8 cellular contexts compared by ENCODE assay signal in genomic region chr3:133377396-133377795, GRCh38. TPM values are rescaled to one million over a fixed set of nuclear protein-coding genes. Genes with fewer than 3 reads are reported as not detected.
DNase-seq lines count a peak whose midpoint lies in the region; ATAC-seq and TF ChIP-seq lines count a peak whose summit lies in the region.

No MANE protein-coding gene starts in this region.

- peak; percentile 18 for DNase-seq in AG09309 (ENCODE audit: low read depth)
- peak; percentile 33 for DNase-seq in HEK293T (ENCODE audit: extremely low spot score)
- peak; percentile 21 for DNase-seq in RPMI7951 (ENCODE audit: low read depth)
- peak; percentile 10 for DNase-seq in fibroblast of the conjunctiva (ENCODE audit: low read depth)
- peak; percentile 21 for DNase-seq in skeletal muscle cell (ENCODE audit: low read depth)
- no peak for DNase-seq in stimulated activated CD4-positive, alpha-beta T cell treated with anti-CD3 and anti-CD28 coated beads, Interleukin-15, amount 100 ng/mL, for 24 hours
- no peak for DNase-seq in colonic mucosa

- H3K9me3 ChIP-seq in colonic mucosa = no peaks in the 10 kb centered on the region

- intact Hi-C loops in colonic mucosa (cut with DNase I) = loop anchor here (5.0 kb wide), 1 partner anchor 335 kb away; no protein-coding TSS in a partner anchor

- no peaks in the 10 kb centered on the region for H3K27me3 ChIP-seq in colonic mucosa

- H3K36me3 ChIP-seq in colonic mucosa = no peaks in the 10 kb centered on the region

- H3K4me3 ChIP-seq in AG09309 (ENCODE audit: control insufficient read depth, low read depth, low read length) = no peak overlapping the region
- no peak overlapping the region for H3K4me3 ChIP-seq in skeletal muscle cell (ENCODE audit: low read depth, low read length)
- no peak overlapping the region for H3K4me3 ChIP-seq in colonic mucosa

- ATAC-seq in GM19395 (IDR thresholded peaks at IDR 0.05; ENCODE audit: unreplicated experiment) = no peak

- H3K4me1 ChIP-seq in colonic mucosa = no peaks in the 10 kb centered on the region

- H3K9ac ChIP-seq in colonic mucosa (ENCODE audit: low read depth in 2 of 2, low read length in 2 of 2) = no peak overlapping the region

- H3K27ac ChIP-seq in colonic mucosa = no peak overlapping the region

- POLR2A ChIA-PET in HEK293T (lab: Yijun Ruan, JAX) = no interaction called here

- CTCF ChIA-PET in HEK293T (lab: Yijun Ruan, JAX) = interaction anchor here (1.9 kb wide), 1 partner anchor 335 kb away, joined by 5 read pairs; no protein-coding TSS in a partner anchor

- TF ChIP-seq CTCF in AG09309 (IDR thresholded peaks at IDR 0.05; ENCODE audit: control insufficient read depth, insufficient read depth, low read depth, low read length, missing control alignments) (peak; percentile 67), colonic mucosa (IDR thresholded peaks at IDR 0.05) (no peak)

TF ChIP-seq in HEK293T, 16 proteins besides CTCF, POLR2A, EP300 and RAD21:
- TF ChIP-seq BHLHE40 (IDR thresholded peaks at IDR 0.05; ENCODE audit: borderline replicate concordance) (no peak), SUZ12 (IDR thresholded peaks at IDR 0.05) (no peak)

RNA-seq across cellular contexts. Expression of gene BFSP2, which starts 22.5 kb away (rescaled TPM):
- total RNA-seq in RPMI7951 (2014; rRNA removed; shearing (Covaris generic)) = not detected in 2 replicates
- under 1 TPM in 1 of 2 donors, not detected in 1; 0.64 TPM for total RNA-seq in colonic mucosa

Comparison
In these comparisons a context has a peak if more than half of its experiments do, and no peak if none do; other contexts are left out.
1. DNase-seq: peak in AG09309 (single experiment), HEK293T (single experiment), RPMI7951 (single experiment), fibroblast of the conjunctiva (single experiment) and skeletal muscle cell (single experiment); none in stimulated activated CD4-positive, alpha-beta T cell treated with anti-CD3 and anti-CD28 coated beads, Interleukin-15, amount 100 ng/mL, for 24 hours (single experiment) and colonic mucosa (single experiment).